2 cellular contexts compared by ENCODE assay signal in genomic region chr2:173972636-173973035, GRCh38.
TF ChIP-seq lines count a peak whose summit lies in the region.

No MANE protein-coding gene starts in this region.

TF ChIP-seq in HCT116, 20 proteins besides CTCF, POLR2A, EP300 and RAD21:
- no peak for TF ChIP-seq CBX3 (IDR thresholded peaks at IDR 0.05; ENCODE audit: low read depth)
- no peak for TF ChIP-seq CEBPB (IDR thresholded peaks at IDR 0.05; ENCODE audit: low read depth)
- no peak for TF ChIP-seq SIN3A (IDR thresholded peaks at IDR 0.05; ENCODE audit: low read depth)
- no peak for TF ChIP-seq TCF7L2 (IDR thresholded peaks at IDR 0.05; ENCODE audit: borderline replicate concordance, extremely low read depth, insufficient read depth, insufficient read length)
- 0 out of 2 replicates have a peak, but pooled peaks have one; percentile 42 for TF ChIP-seq MAX (IDR thresholded peaks at IDR 0.05)
- 0 out of 2 replicates have a peak, but pooled peaks have one; percentile 23 for TF ChIP-seq JUND (IDR thresholded peaks at IDR 0.05)
- TF ChIP-seq EGR1 (IDR thresholded peaks at IDR 0.05; ENCODE audit: low read depth) = no peak
- no peak for TF ChIP-seq ZNF274 (IDR thresholded peaks at IDR 0.05; ENCODE audit: low read depth, low read length)
- TF ChIP-seq FOSL1 (IDR thresholded peaks at IDR 0.05; ENCODE audit: low read depth) = 0 out of 2 replicates have a peak, but pooled peaks have one; percentile 13
- no peak for TF ChIP-seq POLR2AphosphoS5 (IDR thresholded peaks at IDR 0.05; ENCODE audit: low read depth, low read length)
- no peak for TF ChIP-seq SRF (IDR thresholded peaks at IDR 0.05; ENCODE audit: low read depth)
- TF ChIP-seq YY1 (IDR thresholded peaks at IDR 0.05; ENCODE audit: extremely low read depth, insufficient replicate concordance, low read depth, low read length) = no peak
- TF ChIP-seq EZH2 (IDR thresholded peaks at IDR 0.05) = no peak
- no peak for TF ChIP-seq REST (IDR thresholded peaks at IDR 0.05; ENCODE audit: low read depth)
- peak; percentile 17; the same call in 1 of the 2 replicates for TF ChIP-seq SP1 (IDR thresholded peaks at IDR 0.05; ENCODE audit: low read depth)
- no peak for TF ChIP-seq ZFX (IDR thresholded peaks at IDR 0.05)
- TF ChIP-seq ATF3 (IDR thresholded peaks at IDR 0.05) = no peak
- TF ChIP-seq ZBTB33 (IDR thresholded peaks at IDR 0.05; ENCODE audit: extremely low read depth, insufficient replicate concordance, low read length) = no peak
- TF ChIP-seq EZH2phosphoT487 (IDR thresholded peaks at IDR 0.05; ENCODE audit: borderline replicate concordance) = no peak
- TF ChIP-seq ELF1 (IDR thresholded peaks at IDR 0.05; ENCODE audit: borderline replicate concordance, low read depth) = no peak

TF ChIP-seq in H1, 55 proteins besides CTCF, POLR2A, EP300 and RAD21:
- TF ChIP-seq NANOG (IDR thresholded peaks at IDR 0.05; ENCODE audit: insufficient read depth, low read depth, low read length, poor library complexity, severe bottlenecking) (no peak), GTF2F1 (IDR thresholded peaks at IDR 0.05; ENCODE audit: borderline replicate concordance, low read depth, low read length) (no peak), SIN3A (conservative IDR thresholded peaks at IDR 0.05 in 1 of 2, IDR thresholded peaks at IDR 0.05 in 1 of 2; ENCODE audit: low read depth in 1 of 2, low read length in 2 of 2) (no peak), SIRT6 (IDR thresholded peaks at IDR 0.05; ENCODE audit: low read length) (no peak), BRCA1 (IDR thresholded peaks at IDR 0.05; ENCODE audit: low read depth, low read length) (no peak), RXRA (IDR thresholded peaks at IDR 0.05; ENCODE audit: insufficient read depth, low read depth, low read length) (no peak), SP2 (IDR thresholded peaks at IDR 0.05; ENCODE audit: low read length) (no peak), CEBPB (IDR thresholded peaks at IDR 0.05; ENCODE audit: low read depth, low read length) (no peak), YY1 (IDR thresholded peaks at IDR 0.05; ENCODE audit: low read depth, low read length) (no peak), SIX5 (IDR thresholded peaks at IDR 0.05; ENCODE audit: low read depth, low read length) (no peak), CHD2 (IDR thresholded peaks at IDR 0.05; ENCODE audit: low read length) (no peak), EGR1 (IDR thresholded peaks at IDR 0.05; ENCODE audit: borderline replicate concordance, low read depth, low read length) (no peak), RFX5 (IDR thresholded peaks at IDR 0.05; ENCODE audit: borderline replicate concordance, low read depth, low read length) (no peak), CBX5 (IDR thresholded peaks at IDR 0.05; ENCODE audit: low read depth, low read length) (no peak), BACH1 (IDR thresholded peaks at IDR 0.05; ENCODE audit: low read length) (no peak), TAF1 (IDR thresholded peaks at IDR 0.05; ENCODE audit: low read depth, low read length) (no peak), FOSL1 (IDR thresholded peaks at IDR 0.05; ENCODE audit: insufficient read depth, low read depth, low read length) (no peak)
